8 cellular contexts compared by ENCODE assay signal in the genomic region with DNA sequence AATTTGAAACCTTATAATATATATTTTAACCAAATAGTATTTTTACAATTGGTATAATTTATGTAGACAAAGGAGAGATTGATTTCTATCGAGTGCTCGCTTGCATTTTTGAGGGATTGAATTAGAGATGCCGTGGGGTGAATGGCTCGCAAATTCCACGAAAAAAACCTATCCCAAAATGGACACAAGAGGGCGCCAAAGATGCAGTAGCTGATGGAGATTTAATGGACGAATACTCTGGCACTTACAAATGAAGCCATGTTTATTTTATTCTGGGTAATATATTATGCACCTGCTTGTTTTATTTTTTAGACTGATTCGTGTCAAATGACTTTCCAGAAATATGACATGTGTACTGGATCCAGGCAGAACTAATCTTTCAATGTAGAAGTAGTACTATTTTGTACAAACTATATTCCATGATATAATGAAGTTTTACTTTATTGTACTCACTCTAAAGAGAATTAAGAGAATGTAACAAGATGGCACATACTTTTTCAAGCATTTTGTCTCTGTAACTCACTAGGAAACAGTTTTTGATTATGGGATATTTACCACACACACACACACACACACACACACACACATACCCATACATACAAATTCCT.
DNase-seq lines count a peak whose midpoint lies in the region; ATAC-seq and TF ChIP-seq lines count a peak whose summit lies in the region.

No MANE protein-coding gene starts in this region.

- no peak overlapping the region for H3K4me3 Mint-ChIP-seq in Calu3 (ENCODE audit: low read depth, unreplicated experiment)
- H3K4me3 Mint-ChIP-seq in central memory CD8-positive, alpha-beta T cell: no peak overlapping the region

- BruUV-seq in Calu3 (replicated peaks; lab: Mats Ljungman, UMichigan): no TSS peak

- H3K27ac Mint-ChIP-seq in Calu3 (ENCODE audit: unreplicated experiment): no peak overlapping the region
- no peak overlapping the region for H3K27ac Mint-ChIP-seq in central memory CD8-positive, alpha-beta T cell (ENCODE audit: low read depth)

- TF ChIP-seq CTCF in Calu3 (IDR thresholded peaks at IDR 0.05; ENCODE audit: unreplicated experiment): peak; percentile 77

- no peaks in the 10 kb centered on the region for H3K27me3 Mint-ChIP-seq in Calu3 (ENCODE audit: unreplicated experiment)
- H3K27me3 Mint-ChIP-seq in central memory CD8-positive, alpha-beta T cell: peaks cover 34% of the 10 kb centered on the region

- CTCF ChIA-PET in Calu3 (lab: Charles Lee): interaction anchor here (1.3 kb wide), 1 partner anchor 12 kb away, joined by 6 read pairs; no protein-coding TSS in a partner anchor

- peak; percentile 70 for DNase-seq in Calu3
- DNase-seq in NCI-H1105 (lab: John Stamatoyannopoulos, UW): peak; percentile 46
- peak; percentile 12 for DNase-seq in UCSD-AML1 (lab: John Stamatoyannopoulos, UW; ENCODE audit: unreplicated experiment)
- peak; percentile 34 to 39 for DNase-seq in central memory CD8-positive, alpha-beta T cell (ENCODE audit: low spot score in 2 of 2)
- peak; percentile 79 for DNase-seq in medulla oblongata (ENCODE audit: extremely low spot score)
- peak; percentile 9 to 13 for DNase-seq in stimulated activated CD8-positive, alpha-beta memory T cell treated with anti-CD3 and anti-CD28 coated beads, Interleukin-7, amount 100 ng/mL, for 4 hours (ENCODE audit: low read depth in 2 of 2)

- H3K4me1 Mint-ChIP-seq in Calu3 (ENCODE audit: low read depth, unreplicated experiment): peaks cover 13% of the 10 kb centered on the region
- no peaks in the 10 kb centered on the region for H3K4me1 Mint-ChIP-seq in central memory CD8-positive, alpha-beta T cell

- H3K36me3 Mint-ChIP-seq in Calu3 (ENCODE audit: insufficient read depth, unreplicated experiment): no peaks in the 10 kb centered on the region
- H3K36me3 Mint-ChIP-seq in central memory CD8-positive, alpha-beta T cell (ENCODE audit: insufficient read depth): no peaks in the 10 kb centered on the region

- ATAC-seq in GM21423 (IDR thresholded peaks at IDR 0.05; ENCODE audit: unreplicated experiment): peak; percentile 44
- no peak for ATAC-seq in central memory CD8-positive, alpha-beta T cell (replicated peaks; ENCODE audit: extremely low read depth, poor library complexity, severe bottlenecking)
- no peak for ATAC-seq in HG02970 (IDR thresholded peaks at IDR 0.05; ENCODE audit: low FRiP score, unreplicated experiment)

- H3K9me3 Mint-ChIP-seq in Calu3 (ENCODE audit: low read depth, unreplicated experiment): no peaks in the 10 kb centered on the region
- no peaks in the 10 kb centered on the region for H3K9me3 Mint-ChIP-seq in central memory CD8-positive, alpha-beta T cell

- intact Hi-C loops in Calu3 (cut with micrococcal nuclease; ENCODE audit: unreplicated experiment): loop anchor here (5.0 to 10.0 kb wide), 6 partner anchors 305 to 1428 kb away; no protein-coding TSS in a partner anchor

Comparison
In these comparisons a context has a peak if more than half of its experiments do, and no peak if none do; other contexts are left out.
1. DNase-seq: peak in every context shown above with its lines; median percentile 79 in medulla oblongata; 70 in Calu3; 46 in NCI-H1105; 36 in central memory CD8-positive, alpha-beta T cell; 12 in UCSD-AML1; 11 in stimulated activated CD8-positive, alpha-beta memory T cell treated with anti-CD3 and anti-CD28 coated beads, Interleukin-7, amount 100 ng/mL, for 4 hours.